ENCODE assay signal across 17 cellular contexts in the genomic region with DNA sequence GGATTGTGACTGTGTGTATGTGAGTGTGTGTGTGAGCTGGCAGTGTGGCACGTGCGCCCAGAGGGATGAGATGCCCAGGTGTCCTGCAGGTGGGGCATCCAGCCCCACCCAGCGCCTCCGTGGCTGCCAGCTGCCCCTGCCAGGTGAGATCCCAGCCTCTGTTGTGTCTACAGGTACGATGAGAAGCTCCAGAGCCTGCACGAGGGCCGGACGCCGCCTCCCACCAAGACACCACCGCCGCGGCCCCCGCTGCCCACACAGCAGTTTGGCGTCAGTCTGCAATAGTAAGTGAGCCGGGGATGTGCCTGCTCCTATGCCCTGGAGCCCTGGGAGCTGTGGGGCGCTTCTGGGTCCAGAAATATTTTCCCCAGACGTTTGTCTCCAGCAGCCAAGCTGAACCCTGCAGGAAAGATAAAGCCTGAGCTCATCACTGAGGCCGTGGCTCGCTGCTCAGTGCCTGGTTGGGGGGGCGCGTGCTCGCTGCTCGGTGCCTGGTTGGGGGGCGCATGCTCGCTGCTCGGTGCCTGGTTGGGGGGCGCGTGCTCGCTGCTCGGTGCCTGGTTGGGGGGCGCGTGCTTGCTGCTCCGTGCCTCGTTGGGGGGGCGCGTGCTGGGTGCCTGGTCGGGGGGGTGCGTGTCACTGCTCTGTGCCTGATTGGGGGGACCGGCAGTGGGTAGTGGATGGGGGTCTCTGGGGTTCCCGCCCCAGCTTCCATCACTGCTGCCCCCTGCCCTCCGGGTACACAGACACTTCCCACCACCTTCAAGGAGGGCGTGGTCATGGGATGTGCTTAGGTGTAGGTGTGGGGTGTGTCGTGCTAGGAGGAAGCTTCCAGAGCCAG.
"Had no signal": no experiment of that assay in that cellular context is flagged by ENCODE, and none has a peak within 500 bp of the region (broad histone marks: within the 10 kb centered on the region; RNA-seq: fewer than 3 reads in every experiment).

No MANE protein-coding gene starts in this region.

- DNase-seq: cerebellar nuclear complex; effector memory CD8-positive, alpha-beta T cell; gastrocnemius medialis; glutamatergic neuron; islet precursor cell; mesenchymal stem cell; midbrain; nephron progenitor cell; stimulated activated CD4-positive, alpha-beta T cell treated with anti-CD3 and anti-CD28 coated beads, Interleukin-2, amount 100 ng/mL, for 24 hours; stimulated activated CD4-positive, alpha-beta T cell treated with anti-CD3 and anti-CD28 coated beads, Interleukin-4, amount 100 ng/mL, for 4 hours; stimulated activated naive CD4-positive, alpha-beta T cell; stomach; substantia nigra; transverse colon had no signal

- H3K27ac Mint-ChIP-seq: dendritic cell treated with granulocyte-macrophage colony-stimulating factor and Interleukin-4, amounts not matched to agents 40 ng/mL and 50 ng/mL, for 4 days; effector memory CD8-positive, alpha-beta T cell; nephron progenitor cell had no signal

- ATAC-seq: effector memory CD8-positive, alpha-beta T cell; gastrocnemius medialis; left ventricle myocardium superior; right lobe of liver had no signal

- H3K9me3 Mint-ChIP-seq: dendritic cell treated with granulocyte-macrophage colony-stimulating factor and Interleukin-4, amounts not matched to agents 40 ng/mL and 50 ng/mL, for 4 days; effector memory CD8-positive, alpha-beta T cell; nephron progenitor cell had no signal

- H3K4me3 Mint-ChIP-seq: dendritic cell treated with granulocyte-macrophage colony-stimulating factor and Interleukin-4, amounts not matched to agents 40 ng/mL and 50 ng/mL, for 4 days; effector memory CD8-positive, alpha-beta T cell; nephron progenitor cell had no signal
